In genomic region chrX:144293229-144293628, GRCh38 we compare ENCODE assay signal across 20 cellular contexts.
"Had no signal": no experiment of that assay in that cellular context is flagged by ENCODE, and none has a peak within 500 bp of the region (broad histone marks: within the 10 kb centered on the region; RNA-seq: fewer than 3 reads in every experiment).

No MANE protein-coding gene starts in this region.

- H3K27me3 ChIP-seq: SJCRH30 had no signal

- DNase-seq: KBM-7, MM.1S, NCI-H1092 treated with DMSO at 0.1 percent for 48 hours, NCI-H1436, NCI-H187, NCI-H2029, NCI-H2081 treated with DMSO at 0.1 percent for 48 hours, NCI-H2171, NCI-H226, NCI-H446, NCI-H510A, NCI-H524 treated with DMSO at 0.1 percent for 48 hours, NCI-H69, NCI-H774, SHP77 treated with DMSO at 0.1 percent for 48 hours, SJCRH30 had no signal

- ATAC-seq: Panc1, Right ventricle myocardium inferior, SK-N-SH treated with all-trans-retinoic acid at 6 μM for 48 hours had no signal

- FAIRE-seq: HTR-8/SVneo had no signal

- H3K4me1 ChIP-seq: SJCRH30 had no signal

- H3K4me3 ChIP-seq: SJCRH30 had no signal

- H3K27ac ChIP-seq: SJCRH30 had no signal

- H3K36me3 ChIP-seq: SJCRH30 had no signal

- H3K9me3 ChIP-seq: SJCRH30 had no signal
